1 cellular context compared by ENCODE assay signal in genomic region chr5:12662545-12663314, GRCh38.
A peak's percentile ranks its signal among the peaks of the same experiment; 100 is the strongest.
TF ChIP-seq lines count a peak whose summit lies in the region.

No MANE protein-coding gene starts in this region.

TF ChIP-seq in WTC11, 78 proteins besides CTCF, POLR2A, EP300 and RAD21 (continued from another document):
- TF ChIP-seq PRDM15 (CRISPR knock-in tag; IDR thresholded peaks at IDR 0.05) (no peak), ERG (CRISPR knock-in tag; IDR thresholded peaks at IDR 0.05) (peak; percentile 55; the same call in 1 of the 2 replicates)
